In the genomic region with DNA sequence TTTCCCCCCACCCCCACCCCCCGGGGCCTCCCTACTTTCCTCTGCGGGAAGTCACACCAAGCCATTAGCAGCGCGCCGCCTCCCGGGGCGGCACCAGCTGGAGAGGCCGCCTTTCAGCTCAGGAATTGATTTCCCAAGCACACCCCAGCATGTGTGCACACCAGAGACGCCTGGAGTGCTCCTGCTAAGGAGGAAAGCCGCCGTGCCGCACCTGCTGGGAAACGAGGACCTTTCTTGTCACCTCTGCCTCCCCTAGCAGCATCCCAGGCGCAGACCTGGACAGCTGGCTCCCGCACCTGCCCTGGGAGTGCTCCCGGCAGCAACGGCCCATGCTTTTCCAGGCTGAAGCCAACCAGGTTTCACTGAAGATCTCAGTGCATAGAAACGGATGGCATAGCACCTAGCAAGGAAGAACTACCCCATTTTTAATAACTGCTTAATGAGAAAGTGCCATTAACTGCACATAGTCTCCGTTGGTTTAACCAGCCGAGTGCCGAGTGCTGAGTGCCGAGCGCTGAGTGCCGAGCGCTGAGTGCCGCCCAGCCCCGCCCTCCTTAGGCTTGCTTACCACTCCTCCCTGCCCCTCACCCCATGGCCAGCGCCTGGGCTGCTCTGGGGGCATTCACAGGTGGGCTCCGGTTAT, we compare ENCODE assay signal across 8 cellular contexts.
DNase-seq lines count a peak whose midpoint lies in the region; ATAC-seq and TF ChIP-seq lines count a peak whose summit lies in the region.

No MANE protein-coding gene starts in this region.

- peaks cover 15 to 20% (median 19%) of the 10 kb centered on the region in 3 donors for H3K4me1 ChIP-seq in skeletal muscle tissue (ENCODE audit: control insufficient read depth in 3 of 3, insufficient read depth in 3 of 3, low read length in 3 of 3)

- H3K4me3 ChIP-seq in AG09309 (ENCODE audit: control insufficient read depth, low read depth, low read length): peak overlapping the region; percentile 36
- H3K4me3 ChIP-seq in skeletal muscle tissue (ENCODE audit: low read length in 3 of 3): peak overlapping the region; percentile 61 to 71 (median 66)

- peak overlapping the region in 2 of 3 donors; percentile 32 to 64 for H3K9ac ChIP-seq in skeletal muscle tissue (ENCODE audit: low read depth in 1 of 3, low read length in 3 of 3)

- no peaks in the 10 kb centered on the region for H3K36me3 ChIP-seq in skeletal muscle tissue (ENCODE audit: control insufficient read depth in 3 of 3, insufficient read depth in 3 of 3, low read length in 3 of 3)

- TF ChIP-seq CTCF in AG09309 (IDR thresholded peaks at IDR 0.05; ENCODE audit: control insufficient read depth, insufficient read depth, low read depth, low read length, missing control alignments): no peak

- ATAC-seq in GM21367 (IDR thresholded peaks at IDR 0.05; ENCODE audit: unreplicated experiment) (no peak), GM18907 (IDR thresholded peaks at IDR 0.05; ENCODE audit: unreplicated experiment) (no peak), GM21737 (IDR thresholded peaks at IDR 0.05; ENCODE audit: unreplicated experiment) (no peak)

- H3K27me3 ChIP-seq in skeletal muscle tissue (ENCODE audit: control insufficient read depth in 3 of 3, insufficient read depth in 3 of 3, low read length in 3 of 3): peaks cover 13 to 38% (median 37%) of the 10 kb centered on the region in 3 donors

- peaks cover 0 to 5% (median 0%) of the 10 kb centered on the region in 3 donors for H3K9me3 ChIP-seq in skeletal muscle tissue (ENCODE audit: control insufficient read depth in 3 of 3, low read length in 3 of 3)

- H3K27ac ChIP-seq in skeletal muscle tissue (ENCODE audit: low read depth, low read length): no peak overlapping the region

- DNase-seq in AG09309 (ENCODE audit: low read depth) (no peak), NCI-H1092 treated with DMSO at 0.1 percent for 48 hours (lab: John Stamatoyannopoulos, UW) (peak; percentile 90), astrocyte of the hippocampus (ENCODE audit: low read depth, low spot score) (peak; percentile 61), iPS-NIHi11 (ENCODE audit: low spot score) (peak; percentile 54)
